Comparison of ENCODE assay signal across 10 cellular contexts in the genomic region with DNA sequence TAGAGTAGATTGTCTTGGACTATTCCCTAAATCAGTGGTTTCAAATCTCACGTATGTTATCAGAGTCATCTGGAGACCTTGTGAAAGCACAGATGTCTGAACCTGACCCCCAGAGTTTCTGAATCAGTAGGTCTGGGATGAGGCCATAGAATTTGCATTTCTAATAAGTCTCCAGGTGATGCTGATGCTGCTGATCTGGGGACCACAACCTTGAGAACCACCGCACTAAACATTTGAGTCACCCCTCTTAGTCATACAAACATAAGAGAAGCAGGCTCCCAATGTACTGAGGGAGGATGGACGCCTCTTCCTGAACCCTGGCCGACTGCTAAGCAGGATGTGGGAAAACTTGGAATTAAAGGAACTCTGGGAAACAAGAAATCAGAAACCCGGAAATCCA.
A peak's percentile ranks its signal among the peaks of the same experiment; 100 is the strongest.
DNase-seq lines count a peak whose midpoint lies in the region; ATAC-seq and TF ChIP-seq lines count a peak whose summit lies in the region.
"Had no signal": no experiment of that assay in that cellular context is flagged by ENCODE, and none has a peak within 500 bp of the region (broad histone marks: within the 10 kb centered on the region; RNA-seq: fewer than 3 reads in every experiment).

No MANE protein-coding gene starts in this region.

- no peaks in the 10 kb centered on the region for H3K9me3 Mint-ChIP-seq in glutamatergic neuron (ENCODE audit: unreplicated experiment)

- POLR2A ChIA-PET in AG04450 (lab: Yijun Ruan, JAX): no interaction called here

- CTCF ChIA-PET in AG04450 (lab: Charles Lee): no interaction called here

- H3K27ac ChIP-seq in AG04450 (ENCODE audit: low read depth, low read length): peak overlapping the region; percentile 53
- H3K27ac ChIP-seq in Peyer's patch: no peak overlapping the region

- no peaks in the 10 kb centered on the region for H3K27me3 Mint-ChIP-seq in glutamatergic neuron (ENCODE audit: unreplicated experiment)

- H3K9me3 ChIP-seq in AG04450 (ENCODE audit: control insufficient read depth, insufficient read depth, low read length) (no peaks in the 10 kb centered on the region), Peyer's patch (no peaks in the 10 kb centered on the region)

- ATAC-seq in GM19025 (IDR thresholded peaks at IDR 0.05; ENCODE audit: low read depth, unreplicated experiment) (peak; percentile 74), HG02973 (IDR thresholded peaks at IDR 0.05; ENCODE audit: unreplicated experiment) (peak; percentile 47), omental fat pad (ENCODE audit: low FRiP score) (no peak)

- TF ChIP-seq POLR2A in Peyer's patch (IDR thresholded peaks at IDR 0.05): no peak

- H3K4me3 ChIP-seq in AG04450 (ENCODE audit: low read depth, low read length) (no peak overlapping the region), Peyer's patch (no peak overlapping the region)
- H3K4me3 ChIP-seq: lung had no signal

- TF ChIP-seq CTCF in AG04450 (IDR thresholded peaks at IDR 0.05; ENCODE audit: low read depth, low read length) (no peak), Peyer's patch (IDR thresholded peaks at IDR 0.05) (no peak), omental fat pad (IDR thresholded peaks at IDR 0.05) (no peak), glutamatergic neuron (IDR thresholded peaks at IDR 0.05; ENCODE audit: partially characterized antibody, unreplicated experiment) (no peak)

- no peaks in the 10 kb centered on the region for H3K4me1 Mint-ChIP-seq in glutamatergic neuron (ENCODE audit: low read depth, unreplicated experiment)

- H3K27ac Mint-ChIP-seq in glutamatergic neuron (ENCODE audit: unreplicated experiment): no peak overlapping the region

- no peaks in the 10 kb centered on the region for H3K36me3 Mint-ChIP-seq in glutamatergic neuron (ENCODE audit: unreplicated experiment)

- no peaks in the 10 kb centered on the region for H3K36me3 ChIP-seq in Peyer's patch

- H3K27me3 ChIP-seq in AG04450 (ENCODE audit: control insufficient read depth, insufficient read depth, low read length) (no peaks in the 10 kb centered on the region), Peyer's patch (no peaks in the 10 kb centered on the region)

- H3K4me1 ChIP-seq in Peyer's patch: no peaks in the 10 kb centered on the region

- H3K4me3 Mint-ChIP-seq in glutamatergic neuron (ENCODE audit: unreplicated experiment): no peak overlapping the region

- peak; percentile 78 for DNase-seq in AG04450 (ENCODE audit: low read depth, low spot score)
- DNase-seq in activated CD4-positive, alpha-beta T cell treated with anti-CD3 and anti-CD28 coated beads, Interleukin-2, amount 50 U/mL, for 48 hours: peak; percentile 11 to 21
- DNase-seq in Peyer's patch: no peak
- no peak for DNase-seq in omental fat pad (ENCODE audit: low spot score)
- no peak for DNase-seq in glutamatergic neuron
- no peak for DNase-seq in NCI-H1092 treated with DMSO at 0.1 percent for 48 hours (lab: John Stamatoyannopoulos, UW)
- DNase-seq: SW 1271 had no signal

Comparison
In these comparisons a context has a peak if more than half of its experiments do, and no peak if none do; other contexts are left out.
1. DNase-seq: peak in AG04450 (single experiment) and activated CD4-positive, alpha-beta T cell treated with anti-CD3 and anti-CD28 coated beads, Interleukin-2, amount 50 U/mL, for 48 hours (2 of 2); none in Peyer's patch (0 of 3), omental fat pad (single experiment), glutamatergic neuron (single experiment) and NCI-H1092 treated with DMSO at 0.1 percent for 48 hours (single experiment).